Comparison of ENCODE assay signal across 27 cellular contexts in the genomic region with DNA sequence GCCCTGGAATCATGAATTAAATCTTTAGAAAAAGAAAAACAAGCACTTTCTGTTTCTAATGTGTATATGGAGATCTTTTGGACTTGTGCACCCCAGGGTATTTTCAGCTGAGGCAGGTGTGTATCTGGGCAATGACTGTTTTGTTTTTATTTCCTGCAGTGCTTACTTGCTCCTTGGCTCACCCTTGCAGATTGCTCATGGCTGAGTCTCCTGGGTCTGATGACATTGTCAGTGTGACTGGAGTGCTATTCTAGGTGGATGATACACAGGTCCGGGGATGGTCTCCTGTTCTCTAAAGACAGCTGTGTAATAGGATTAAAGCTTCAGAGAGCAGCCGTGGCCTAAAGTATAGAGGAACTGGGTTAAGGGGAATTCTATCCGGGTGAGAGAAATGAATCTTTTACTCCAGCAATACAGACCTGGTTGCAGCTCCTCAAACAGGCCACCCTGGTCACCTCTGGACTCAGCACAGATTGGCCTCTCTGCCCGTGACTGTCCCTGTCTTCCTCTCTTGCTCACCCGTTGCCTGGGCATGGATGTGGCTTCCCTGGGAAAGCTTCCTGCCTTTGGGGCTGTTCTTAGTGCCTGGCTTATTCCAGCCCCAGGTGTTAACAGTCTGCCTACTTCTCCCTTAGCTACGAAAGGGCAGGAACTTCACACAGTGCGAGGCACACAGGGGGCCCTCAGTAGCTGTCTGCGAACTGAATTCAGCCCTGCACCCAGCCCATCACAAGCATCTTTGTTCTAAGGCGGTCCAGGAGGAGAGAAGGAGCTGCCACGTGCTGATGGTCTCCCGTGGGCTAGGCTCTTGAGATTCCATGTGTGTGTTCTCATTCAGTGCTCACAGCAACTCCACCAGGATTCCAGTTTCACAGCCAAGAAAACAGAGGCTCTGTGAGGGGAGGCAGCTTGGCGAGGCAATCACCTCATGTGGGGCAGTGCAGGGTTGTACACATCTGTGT.
DNase-seq lines count a peak whose midpoint lies in the region; ATAC-seq and TF ChIP-seq lines count a peak whose summit lies in the region.
"Had no signal": no experiment of that assay in that cellular context is flagged by ENCODE, and none has a peak within 500 bp of the region (broad histone marks: within the 10 kb centered on the region; RNA-seq: fewer than 3 reads in every experiment).

No MANE protein-coding gene starts in this region.

- H3K36me3 ChIP-seq in Panc1 (ENCODE audit: control insufficient read depth, insufficient read depth, low read length) (no peaks in the 10 kb centered on the region), skeletal muscle tissue (ENCODE audit: control insufficient read depth in 3 of 3, insufficient read depth in 3 of 3, low read length in 3 of 3) (no peaks in the 10 kb centered on the region), endodermal cell (ENCODE audit: control insufficient read depth, insufficient read depth, low read length) (no peaks in the 10 kb centered on the region)

- TF ChIP-seq CTCF in Panc1 (IDR thresholded peaks at IDR 0.05) (no peak), fibroblast of mammary gland (conservative IDR thresholded peaks at IDR 0.05; ENCODE audit: control insufficient read depth, insufficient read depth, low read depth, low read length) (no peak), foreskin fibroblast (IDR thresholded peaks at IDR 0.05; ENCODE audit: low read depth, low read length) (no peak), endodermal cell (conservative IDR thresholded peaks at IDR 0.05) (no peak)

- no peaks in the 10 kb centered on the region for H3K27me3 Mint-ChIP-seq in endodermal cell (ENCODE audit: insufficient read depth)

- H3K9me3 ChIP-seq in Panc1 (ENCODE audit: control insufficient read depth, insufficient read depth, low read depth, low read length): no peaks in the 10 kb centered on the region
- H3K9me3 ChIP-seq in skeletal muscle tissue (ENCODE audit: control insufficient read depth in 3 of 3, low read length in 3 of 3): no peaks in the 10 kb centered on the region
- no peaks in the 10 kb centered on the region for H3K9me3 ChIP-seq in endodermal cell (ENCODE audit: control insufficient read depth, low read length)
- H3K9me3 ChIP-seq: upper lobe of left lung had no signal

- H3K4me1 ChIP-seq in Panc1 (ENCODE audit: control insufficient read depth, insufficient read depth, low read length) (no peaks in the 10 kb centered on the region), skeletal muscle tissue (ENCODE audit: control insufficient read depth in 3 of 3, insufficient read depth in 3 of 3, low read length in 3 of 3) (peaks cover 15 to 38% (median 36%) of the 10 kb centered on the region in 3 donors), endodermal cell (ENCODE audit: control insufficient read depth, insufficient read depth, low read length) (no peaks in the 10 kb centered on the region)
- H3K4me1 ChIP-seq: parathyroid adenoma, upper lobe of left lung had no signal

- H3K4me1 Mint-ChIP-seq in endodermal cell: peaks cover 6% of the 10 kb centered on the region

- H3K27ac Mint-ChIP-seq in endodermal cell: no peak overlapping the region
- H3K27ac Mint-ChIP-seq: memory B cell, natural killer cell had no signal

- H3K4me3 ChIP-seq in Panc1 (ENCODE audit: low read depth in 2 of 2, low read length in 2 of 2) (no peak overlapping the region), fibroblast of mammary gland (ENCODE audit: control insufficient read depth, low read depth, low read length) (no peak overlapping the region), skeletal muscle tissue (ENCODE audit: low read length in 3 of 3) (peak overlapping the region in 1 of 3 donors; percentile 16), foreskin fibroblast (ENCODE audit: low read depth in 1 of 2, low read length in 2 of 2) (no peak overlapping the region), endodermal cell (ENCODE audit: low read length) (no peak overlapping the region)
- H3K4me3 ChIP-seq: K562, skin epidermis, upper lobe of left lung had no signal

- in situ Hi-C loops in Panc1 (cut with HindIII; ENCODE audit: low pct_unique_long_range_greater_than_20kb, low sequenced_read_pairs): no loop called here

- no peaks in the 10 kb centered on the region for H3K27me3 ChIP-seq in Panc1 (ENCODE audit: control insufficient read depth, insufficient read depth, low read length)
- peaks cover 0 to 6% (median 0%) of the 10 kb centered on the region in 3 donors for H3K27me3 ChIP-seq in skeletal muscle tissue (ENCODE audit: control insufficient read depth in 3 of 3, insufficient read depth in 3 of 3, low read length in 3 of 3)
- no peaks in the 10 kb centered on the region for H3K27me3 ChIP-seq in endodermal cell (ENCODE audit: control insufficient read depth, insufficient read depth, low read length, poor library complexity, severe bottlenecking)
- H3K27me3 ChIP-seq: upper lobe of left lung had no signal

- 88 to 95% methylated on average over 8 to 12 of the region's 12 CpGs for WGBS in endodermal cell (ENCODE audit: insufficient coverage in 1 of 2, insufficient read length in 1 of 2), 2 experiments

- ATAC-seq in Panc1 (no peak; the same call in 1 of the 2 replicates), GM19023 (IDR thresholded peaks at IDR 0.05; ENCODE audit: unreplicated experiment) (no peak)
- ATAC-seq: K562, natural killer cell had no signal

- intact Hi-C loops in Panc1 (cut with micrococcal nuclease; ENCODE audit: unreplicated experiment): no loop called here

- peaks cover 33% of the 10 kb centered on the region for H3K36me3 Mint-ChIP-seq in endodermal cell (ENCODE audit: low read depth)
- H3K36me3 Mint-ChIP-seq: memory B cell, natural killer cell had no signal

- CTCF ChIA-PET in Panc1 (lab: Charles Lee): interaction anchor here (0.6 kb wide), 1 partner anchor 165 kb away, joined by 10 read pairs; no protein-coding TSS in a partner anchor

- POLR2A ChIA-PET in Panc1 (lab: Charles Lee): no interaction called here

- H3K9ac ChIP-seq in skeletal muscle tissue (ENCODE audit: low read depth in 1 of 3, low read length in 3 of 3) (peak overlapping the region in 2 of 3 donors; percentile 58 to 72), endodermal cell (ENCODE audit: extremely low read depth, low read length, poor library complexity, severe bottlenecking) (no peak overlapping the region)
- H3K9ac ChIP-seq: parathyroid adenoma had no signal

- H3K9me3 Mint-ChIP-seq in endodermal cell: no peaks in the 10 kb centered on the region
- H3K9me3 Mint-ChIP-seq: memory B cell, natural killer cell had no signal

- H3K27ac ChIP-seq in Panc1 (ENCODE audit: low read length): no peak overlapping the region
- H3K27ac ChIP-seq in skeletal muscle tissue (ENCODE audit: low read depth, low read length): peak overlapping the region; percentile 95
- H3K27ac ChIP-seq in endodermal cell (ENCODE audit: low read depth, low read length): no peak overlapping the region
- H3K27ac ChIP-seq: 22Rv1, parathyroid adenoma, skin epidermis, upper lobe of left lung had no signal

- no TSS peak for BruUV-seq in Panc1 (replicated peaks; lab: Mats Ljungman, UMichigan)

- DNase-seq in NCI-H524 (lab: John Stamatoyannopoulos, UW) (peak; percentile 14 to 79), NCI-H524 treated with DMSO at 0.1 percent for 48 hours (lab: John Stamatoyannopoulos, UW) (no peak), Panc1 (ENCODE audit: low read depth, low spot score) (peak; percentile 62), fibroblast of mammary gland (ENCODE audit: low read depth) (peak; percentile 12), foreskin fibroblast (no peak), endodermal cell (no peak)
- DNase-seq: activated naive CD4-positive, alpha-beta T cell; cerebellar nuclear complex; COR-L47; effector CD4-positive, alpha-beta T cell; hippocampal formation; kidney; natural killer cell; NCI-H1048; NCI-H2029; NCI-H446 treated with DMSO at 0.1 percent for 48 hours; SHP77 treated with DMSO at 0.1 percent for 48 hours; stimulated activated CD4-positive, alpha-beta T cell treated with anti-CD3 and anti-CD28 coated beads, Interleukin-2, amount 100 ng/mL, for 48 hours; T-helper 1 cell; upper lobe of left lung had no signal

- H3K4me3 Mint-ChIP-seq in endodermal cell: no peak overlapping the region
- H3K4me3 Mint-ChIP-seq: memory B cell, natural killer cell had no signal

Comparison
In these comparisons a context has a peak if more than half of its experiments do, and no peak if none do; other contexts are left out.
1. DNase-seq: peak in NCI-H524 (2 of 2), Panc1 (single experiment) and fibroblast of mammary gland (single experiment); none in NCI-H524 treated with DMSO at 0.1 percent for 48 hours (single experiment), foreskin fibroblast (0 of 2) and endodermal cell (single experiment).